In the genomic region with DNA sequence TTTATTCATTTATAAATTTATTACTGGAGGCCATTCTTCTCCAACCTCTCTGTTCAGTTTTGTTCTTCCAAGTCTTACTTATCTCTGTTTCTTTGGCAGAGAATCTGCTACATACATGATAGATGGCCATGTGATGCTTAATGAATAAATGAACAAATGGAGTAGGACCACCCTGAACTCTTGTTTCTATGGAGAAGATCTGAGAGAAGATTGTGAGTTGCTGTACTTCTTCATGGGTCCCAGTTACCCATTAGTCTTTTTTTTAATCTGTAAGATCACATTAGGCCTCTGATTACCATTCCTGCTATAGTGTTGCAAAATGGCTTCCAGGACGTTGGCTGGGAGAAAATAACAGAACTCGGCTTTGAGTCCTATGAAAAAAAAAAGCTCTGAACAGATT, we compare ENCODE assay signal across 9 cellular contexts.
"Had no signal": no experiment of that assay in that cellular context is flagged by ENCODE, and none has a peak within 500 bp of the region (broad histone marks: within the 10 kb centered on the region; RNA-seq: fewer than 3 reads in every experiment).

No MANE protein-coding gene starts in this region.

- H3K27ac ChIP-seq: GM23248, HL-60 had no signal

- H3K4me1 ChIP-seq: HAP-1 had no signal

- H3K4me3 ChIP-seq: GM23248, HAP-1 had no signal

- ATAC-seq: HCT116, HepG2 had no signal

- DNase-seq: GOT3, H7, HFFc6, KBM-7 had no signal

- H3K9me3 ChIP-seq: HAP-1 had no signal

- H2AFZ ChIP-seq: GM23248 had no signal

- H3K36me3 ChIP-seq: HAP-1 had no signal

- H3K9ac ChIP-seq: GM23248 had no signal
